Comparison of ENCODE assay signal across 20 cellular contexts in genomic region chr5:160042674-160043073, GRCh38. TPM values are rescaled to one million over a fixed set of nuclear protein-coding genes. Genes with fewer than 3 reads are reported as not detected.
A peak's percentile ranks its signal among the peaks of the same experiment; 100 is the strongest.
DNase-seq lines count a peak whose midpoint lies in the region; ATAC-seq, FAIRE-seq and TF ChIP-seq lines count a peak whose summit lies in the region.
"Had no signal": no experiment of that assay in that cellular context is flagged by ENCODE, and none has a peak within 500 bp of the region (broad histone marks: within the 10 kb centered on the region; RNA-seq: fewer than 3 reads in every experiment).

No MANE protein-coding gene starts in this region.

- ATAC-seq in HG03159 (IDR thresholded peaks at IDR 0.05; ENCODE audit: unreplicated experiment) (no peak), lower lobe of right lung (no peak)

- no peak for TF ChIP-seq CTCF in H9 (conservative IDR thresholded peaks at IDR 0.05)
- no peak for TF ChIP-seq CTCF in H1 (IDR thresholded peaks at IDR 0.05; ENCODE audit: control extremely low read depth in 1 of 3, insufficient read depth in 1 of 3, low read depth in 1 of 3, low read length in 3 of 3)
- TF ChIP-seq CTCF in lower lobe of right lung (IDR thresholded peaks at IDR 0.05): no peak

- no peak for TF ChIP-seq POLR2A in H1 (IDR thresholded peaks at IDR 0.05; ENCODE audit: control extremely low read depth in 1 of 2, low read depth in 2 of 2, low read length in 2 of 2)

- no peak overlapping the region for H3K27ac ChIP-seq in H9 (ENCODE audit: insufficient read length, low read depth, low read length)
- no peak overlapping the region for H3K27ac ChIP-seq in H1 (ENCODE audit: low read depth, low read length)
- no peak overlapping the region for H3K27ac ChIP-seq in iPS-20b (ENCODE audit: low read length)
- H3K27ac ChIP-seq in GM23248: no peak overlapping the region
- no peak overlapping the region for H3K27ac ChIP-seq in lower lobe of right lung
- H3K27ac ChIP-seq: KMS-11 had no signal

- no peak overlapping the region for H2BK20ac ChIP-seq in H9 (ENCODE audit: low read depth, low read length, poor library complexity, severe bottlenecking)
- no peak overlapping the region for H2BK20ac ChIP-seq in H1 (ENCODE audit: low read length)

- H3K9me2 ChIP-seq in GM23248 (ENCODE audit: insufficient read depth): no peaks in the 10 kb centered on the region

- POLR2A ChIA-PET in H1 (lab: Charles Lee; ENCODE audit: partially characterized antibody): no interaction called here

- H3K23me2 ChIP-seq in H9 (ENCODE audit: insufficient read length, low read depth, low read length, poor library complexity, severe bottlenecking) (no peaks in the 10 kb centered on the region), H1 (ENCODE audit: low read depth, low read length) (no peaks in the 10 kb centered on the region; the same call in 1 of the 2 replicates)

- in situ Hi-C loops in GM23248 (cut with MboI): no loop called here

- H3K9me3 ChIP-seq in H9 (ENCODE audit: control insufficient read depth, low read depth, low read length) (no peaks in the 10 kb centered on the region), NT2/D1 (ENCODE audit: insufficient read depth, low read length) (no peaks in the 10 kb centered on the region), H1 (ENCODE audit: insufficient read depth in 2 of 2, low read depth in 1 of 2, low read length in 1 of 2) (no peaks in the 10 kb centered on the region), iPS-20b (ENCODE audit: insufficient read depth, low read depth, low read length) (no peaks in the 10 kb centered on the region), GM23248 (ENCODE audit: low read depth) (no peaks in the 10 kb centered on the region), lower lobe of right lung (no peaks in the 10 kb centered on the region)
- H3K9me3 ChIP-seq: BE2C, Caco-2 had no signal

- H3K4me3 Mint-ChIP-seq in H9: peak overlapping the region; percentile 8 to 47
- H3K4me3 Mint-ChIP-seq: CD4-positive, CD25-positive, alpha-beta regulatory T cell had no signal

- H3K56ac ChIP-seq in H9 (ENCODE audit: insufficient read length, low read depth, low read length) (no peak overlapping the region), H1 (replicated peaks; ENCODE audit: insufficient read length, low read depth, low read length) (no peak overlapping the region)

- no peak overlapping the region for H3K23ac ChIP-seq in H9 (ENCODE audit: insufficient read length, low read depth, low read length)
- no peak overlapping the region for H3K23ac ChIP-seq in H1 (ENCODE audit: insufficient read length)

- H3K36me3 ChIP-seq in NT2/D1 (ENCODE audit: insufficient read depth, insufficient read length, low read length) (peaks cover 26% of the 10 kb centered on the region), H1 (ENCODE audit: control insufficient read depth in 2 of 4, insufficient read depth in 4 of 4, low read length in 3 of 4) (peaks cover 0 to 30% (median 10%) of the 10 kb centered on the region in 4 experiments; a peak in 5 of 8 replicates), iPS-20b (ENCODE audit: insufficient read depth, low read depth, low read length) (peaks cover 43% of the 10 kb centered on the region), GM23248 (ENCODE audit: low read depth) (peaks cover 7% of the 10 kb centered on the region; the same call in 1 of the 2 replicates), lower lobe of right lung (peaks cover 61% of the 10 kb centered on the region)

- H3K18ac ChIP-seq in H9 (ENCODE audit: insufficient read length, low read depth, low read length) (no peak overlapping the region), H1 (ENCODE audit: extremely low read depth, low read length) (no peak overlapping the region)

- H2AFZ ChIP-seq in H9 (ENCODE audit: low read length) (no peak overlapping the region), H1 (ENCODE audit: low read length) (no peak overlapping the region), GM23248 (no peak overlapping the region)

- peaks cover 47 to 49% of the 10 kb centered on the region in 2 experiments for H3K4me1 Mint-ChIP-seq in H9

- no peak overlapping the region for H2BK15ac ChIP-seq in H9 (ENCODE audit: low read depth, low read length)
- no peak overlapping the region for H2BK15ac ChIP-seq in H1 (ENCODE audit: low read length)

- no peak overlapping the region for H2BK120ac ChIP-seq in H9 (ENCODE audit: low read depth, low read length, poor library complexity, severe bottlenecking)
- no peak overlapping the region for H2BK120ac ChIP-seq in H1 (replicated peaks; ENCODE audit: low read depth, low read length)

- no peaks in the 10 kb centered on the region for H3F3A ChIP-seq in GM23248 (ENCODE audit: insufficient read depth)

- peaks cover 11% of the 10 kb centered on the region; the same call in 1 of the 2 replicates for H3K4me1 ChIP-seq in H9 (ENCODE audit: insufficient read depth, low read length)
- no peaks in the 10 kb centered on the region for H3K4me1 ChIP-seq in NT2/D1 (ENCODE audit: insufficient read depth, insufficient read length)
- H3K4me1 ChIP-seq in H1 (replicated peaks in 1 of 4; ENCODE audit: control insufficient read depth in 3 of 4, insufficient read depth in 4 of 4, low read length in 3 of 4): peaks cover 5 to 20% (median 12%) of the 10 kb centered on the region in 4 experiments; a peak in 6 of 7 replicates
- H3K4me1 ChIP-seq in iPS-20b (ENCODE audit: insufficient read depth, low read length): peaks cover 29% of the 10 kb centered on the region; the same call in 1 of the 2 replicates
- peaks cover 13% of the 10 kb centered on the region for H3K4me1 ChIP-seq in GM23248 (ENCODE audit: insufficient read depth)
- no peaks in the 10 kb centered on the region for H3K4me1 ChIP-seq in lower lobe of right lung
- H3K4me1 ChIP-seq: BE2C had no signal

- no peaks in the 10 kb centered on the region for H3K9me3 Mint-ChIP-seq in H9
- H3K9me3 Mint-ChIP-seq: CD4-positive, CD25-positive, alpha-beta regulatory T cell had no signal

- intact Hi-C loops in lower lobe of right lung (cut with DNase I): no loop called here

- H2BK5ac ChIP-seq in H9 (ENCODE audit: insufficient read length, low read length) (no peak overlapping the region), H1 (ENCODE audit: low read depth, low read length) (no peak overlapping the region)

- H3K4ac ChIP-seq in H9 (ENCODE audit: low read depth, low read length) (no peak overlapping the region), H1 (replicated peaks; ENCODE audit: insufficient read length, low read depth, low read length) (no peak overlapping the region)

- H3K79me1 ChIP-seq in H9 (ENCODE audit: insufficient read depth, low read depth, low read length, poor library complexity, severe bottlenecking) (no peaks in the 10 kb centered on the region), H1 (ENCODE audit: low read depth, low read length) (no peaks in the 10 kb centered on the region)

- no peaks in the 10 kb centered on the region for H3K79me2 ChIP-seq in H9 (ENCODE audit: insufficient read depth, low read length)
- no peaks in the 10 kb centered on the region for H3K79me2 ChIP-seq in H1 (ENCODE audit: control insufficient read depth in 1 of 2, insufficient read depth in 2 of 2, low read length in 2 of 2)
- H3K79me2 ChIP-seq in GM23248 (ENCODE audit: insufficient read depth): no peaks in the 10 kb centered on the region

- no peak overlapping the region for H4K5ac ChIP-seq in H9 (ENCODE audit: insufficient read length, low read depth, low read length)
- H4K5ac ChIP-seq in H1 (ENCODE audit: insufficient read length, low read depth, low read length): no peak overlapping the region

- WGBS in H9 (ENCODE audit: extremely low coverage, insufficient read length, low lambda C conversion rate): no CpG with 5 or more reads among the region's 3 CpGs
- WGBS in H1 (ENCODE audit: extremely low coverage in 1 of 2, insufficient coverage in 1 of 2, insufficient read length in 1 of 2, insufficient replicate concordance in 2 of 2, low coverage in 1 of 2, low lambda C conversion rate in 2 of 2, missing lambda C conversion rate in 1 of 2), 2 experiments: 27% methylated on average over 3 of the region's 3 CpGs; no CpG with 5 or more reads in 1 of the 2 experiments
- WGBS in GM23248 (ENCODE audit: low coverage in 1 of 2, low lambda C conversion rate in 2 of 2, missing lambda C conversion rate in 2 of 2), 2 experiments: 92 to 96% methylated on average over 3 of the region's 3 CpGs

- no peaks in the 10 kb centered on the region for H4K20me1 ChIP-seq in H9 (ENCODE audit: control insufficient read depth, insufficient read depth, insufficient read length)
- H4K20me1 ChIP-seq in H1 (replicated peaks in 1 of 2; ENCODE audit: control insufficient read depth in 1 of 2, insufficient read depth in 2 of 2, low read length in 2 of 2): peaks cover 2% of the 10 kb centered on the region in 2 experiments
- no peaks in the 10 kb centered on the region for H4K20me1 ChIP-seq in GM23248 (ENCODE audit: insufficient read depth)

- H3K27ac Mint-ChIP-seq in H9: peak overlapping the region; percentile 31 to 80 (median 49); a peak in 5 of 7 replicates
- H3K27ac Mint-ChIP-seq: CD4-positive, CD25-positive, alpha-beta regulatory T cell had no signal

- no peak overlapping the region for H3K4me3 ChIP-seq in NT2/D1 (ENCODE audit: insufficient read length, low read depth)
- peak overlapping the region in 1 of 4 experiments; percentile 31; a peak in 1 of 8 replicates for H3K4me3 ChIP-seq in H1 (ENCODE audit: extremely low read depth in 1 of 4, insufficient read depth in 2 of 4, low read depth in 3 of 4, low read length in 4 of 4)
- H3K4me3 ChIP-seq in iPS-20b (ENCODE audit: low read length): peak overlapping the region; percentile 47
- H3K4me3 ChIP-seq in GM23248: no peak overlapping the region
- no peak overlapping the region for H3K4me3 ChIP-seq in lower lobe of right lung

- no peak overlapping the region for H4K8ac ChIP-seq in H9 (replicated peaks; ENCODE audit: insufficient read length, low read depth, low read length)
- no peak overlapping the region for H4K8ac ChIP-seq in H1 (ENCODE audit: extremely low read depth, insufficient read depth, low read length)

- H3K9ac ChIP-seq in H9 (ENCODE audit: extremely low read depth, insufficient read length, low read length) (no peak overlapping the region), NT2/D1 (ENCODE audit: insufficient read length, low read depth) (no peak overlapping the region), H1 (replicated peaks in 1 of 4; ENCODE audit: extremely low read depth in 1 of 4, low read depth in 3 of 4, low read length in 3 of 4) (peak overlapping the region in 1 of 4 experiments; percentile 8; a peak in 1 of 7 replicates), iPS-20b (ENCODE audit: low read depth, low read length) (no peak overlapping the region), GM23248 (no peak overlapping the region)
- H3K9ac ChIP-seq: KMS-11 had no signal

- H4K91ac ChIP-seq in H9 (ENCODE audit: insufficient read length, low read depth, low read length) (no peak overlapping the region), H1 (replicated peaks; ENCODE audit: insufficient read length, low read length) (no peak overlapping the region)

- CTCF ChIA-PET in H1 (lab: Charles Lee; ENCODE audit: partially characterized antibody): interaction anchor here (1.5 kb wide), 1 partner anchor 21 kb away, joined by 7 read pairs; no protein-coding TSS in a partner anchor

- H3K27me3 Mint-ChIP-seq in H9 (ENCODE audit: low read depth): no peaks in the 10 kb centered on the region
- H3K27me3 Mint-ChIP-seq: CD4-positive, CD25-positive, alpha-beta regulatory T cell had no signal

- TF ChIP-seq RAD21 in H1 (IDR thresholded peaks at IDR 0.05 in 1 of 2, conservative IDR thresholded peaks at IDR 0.05 in 1 of 2; ENCODE audit: low read depth in 2 of 2, low read length in 2 of 2): no peak

- no peak overlapping the region for H3T11ph ChIP-seq in H9 (ENCODE audit: low read length)

- no peak overlapping the region for H2BK12ac ChIP-seq in H9 (ENCODE audit: insufficient read length, low read depth, low read length)
- H2BK12ac ChIP-seq in H1 (ENCODE audit: low read depth, low read length): no peak overlapping the region

- no peaks in the 10 kb centered on the region for H3K27me3 ChIP-seq in H9 (ENCODE audit: insufficient read depth, low read length)
- no peaks in the 10 kb centered on the region for H3K27me3 ChIP-seq in NT2/D1 (ENCODE audit: insufficient read depth, insufficient read length)
- H3K27me3 ChIP-seq in H1 (replicated peaks in 1 of 4; ENCODE audit: control insufficient read depth in 3 of 4, extremely low read depth in 1 of 4, insufficient read depth in 3 of 4, low read length in 3 of 4): no peaks in the 10 kb centered on the region
- H3K27me3 ChIP-seq in iPS-20b (ENCODE audit: insufficient read depth, low read length): no peaks in the 10 kb centered on the region
- no peaks in the 10 kb centered on the region for H3K27me3 ChIP-seq in GM23248 (replicated peaks; ENCODE audit: insufficient read depth)
- no peaks in the 10 kb centered on the region for H3K27me3 ChIP-seq in lower lobe of right lung (ENCODE audit: low read depth)
- H3K27me3 ChIP-seq: BE2C had no signal

- H2AK5ac ChIP-seq in H9 (ENCODE audit: insufficient read length, low read length) (no peak overlapping the region), H1 (ENCODE audit: low read depth, low read length) (no peak overlapping the region)

- no peak for TF ChIP-seq EP300 in H1 (IDR thresholded peaks at IDR 0.05; ENCODE audit: borderline replicate concordance in 1 of 2, low read depth in 2 of 2, low read length in 2 of 2)

- H3K14ac ChIP-seq in H9 (ENCODE audit: insufficient read depth, low read length): no peak overlapping the region
- no peak overlapping the region for H3K14ac ChIP-seq in H1 (ENCODE audit: insufficient read length)

- H3K4me2 ChIP-seq in H9 (ENCODE audit: insufficient read depth, insufficient read length, low read length): peak overlapping the region; percentile 18
- peak overlapping the region; percentile 47 to 56; a peak in 3 of 4 replicates for H3K4me2 ChIP-seq in H1 (ENCODE audit: insufficient read depth in 1 of 2, low read depth in 2 of 2, low read length in 2 of 2)
- H3K4me2 ChIP-seq in GM23248 (ENCODE audit: unreplicated experiment): no peak overlapping the region
- H3K4me2 ChIP-seq: KMS-11 had no signal

- DNase-seq in H9 (no peak), NT2/D1 (ENCODE audit: low read depth, low spot score) (peak; percentile 44), H1 (ENCODE audit: low read depth in 1 of 2, low spot score in 2 of 2) (no peak), GM23248 (no peak), NCI-H1105 treated with DMSO at 0.1 percent for 48 hours (lab: John Stamatoyannopoulos, UW) (no peak), lower lobe of right lung (no peak)
- DNase-seq: ACHN; BE2C; C1 segment of cervical spinal cord; Caco-2; CD4-positive, CD25-positive, alpha-beta regulatory T cell; DMS153; DMS79; GDM1; HCEC 1CT had no signal

- H3K36me3 Mint-ChIP-seq in H9 (ENCODE audit: insufficient read depth in 1 of 3, low read depth in 3 of 3): peaks cover 14 to 32% (median 25%) of the 10 kb centered on the region in 3 experiments; a peak in 6 of 7 replicates

- FAIRE-seq in H1 (lab: Jason Lieb, UNC): peak; percentile 7
- FAIRE-seq: A204.1, HTR-8/SVneo had no signal

RNA-seq across cellular contexts. Expression of gene TTC1, which starts 33.7 kb away (rescaled TPM):
- total RNA-seq in H9 (2021) (62.6 and 63.3 TPM in 2 replicates), lower lobe of right lung (44.6 TPM)
- 63.9 TPM in 2 replicates for total RNA-seq in H1 (2021; fragmentation: NEBNext Ultra II Directional; extraction: Animal tissue kit (Norgen Biotek cat#: 25700))
- polyA plus RNA-seq in H1 (2011; rRNA removed) (20.8 and 25.1 TPM in 2 replicates), GM23248 (2016; fragmentation: Nextera tagmentation; extraction: Ambion mirVana) (67.5 and 67.7 TPM in 2 replicates)
- polyA plus RNA-seq in H1 (2011; cell fraction: cytosol; rRNA removed): 28.7 TPM
- 12.2 TPM for polyA plus RNA-seq in H1 (2011; cell fraction: nucleus; rRNA removed)
- 50.8 to 74.6 TPM (median 53.2 TPM) in 4 replicates for polyA plus RNA-seq in H1 (2012, experiment 1 of 2)
- polyA plus RNA-seq in H1 (2012, experiment 2 of 2): 20.1 TPM
- 63.8 TPM for polyA plus RNA-seq in H1 (2013, experiment 1 of 2)
- 63.6 TPM for polyA plus RNA-seq in H1 (2013, experiment 2 of 2)
- 22.2 and 26.6 TPM in 2 replicates for polyA minus RNA-seq in H1 (2011; rRNA and poly(A)+ RNA removed)
- 12.6 TPM for polyA minus RNA-seq in H1 (2011; cell fraction: cytosol; rRNA and poly(A)+ RNA removed)
- 12.5 TPM for polyA minus RNA-seq in H1 (2011; cell fraction: nucleus; rRNA and poly(A)+ RNA removed)
- 39.9 and 46.8 TPM in 2 replicates for total RNA-seq in GM23248 (2014; rRNA removed; shearing (Covaris generic))
